ENCODE assay signal across 12 cellular contexts in the genomic region with DNA sequence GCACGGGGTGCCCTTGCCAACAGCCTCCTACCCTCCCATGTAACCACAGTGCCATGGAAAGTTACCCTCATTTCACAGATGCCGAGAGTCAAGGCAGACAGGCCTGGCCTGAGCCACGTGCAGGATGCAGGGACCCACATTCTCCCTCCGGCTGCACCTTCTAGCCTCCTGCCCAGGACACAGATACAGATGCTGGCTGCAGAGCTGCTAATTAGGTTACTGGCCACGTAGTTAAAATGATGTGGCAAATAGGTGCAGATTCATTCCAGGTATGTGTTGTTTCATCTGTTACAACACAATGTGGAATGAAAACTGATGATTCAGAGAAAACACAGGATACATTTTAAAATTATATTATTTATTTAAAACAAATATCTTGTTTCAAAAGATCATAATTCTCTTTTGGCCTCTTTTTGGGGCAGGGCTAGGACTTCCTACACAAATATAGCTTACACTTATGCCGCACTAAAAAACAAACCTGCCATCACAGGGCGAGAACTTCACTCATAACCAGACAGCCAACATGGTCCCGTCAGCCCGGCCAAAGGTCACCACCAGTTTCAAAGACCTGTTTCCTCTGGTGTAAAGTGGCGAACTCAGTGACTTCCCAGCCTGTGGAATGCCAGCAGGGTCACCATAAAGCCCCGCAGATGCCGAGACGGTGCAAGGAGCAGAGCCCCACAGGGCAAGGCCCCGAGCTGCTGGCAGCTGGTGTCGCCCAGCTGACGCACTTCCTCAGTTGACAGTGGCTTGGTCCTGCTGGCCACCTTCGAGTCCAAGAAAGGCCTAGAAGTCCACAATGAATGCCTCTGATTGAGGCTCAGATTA.
DNase-seq lines count a peak whose midpoint lies in the region; ATAC-seq and TF ChIP-seq lines count a peak whose summit lies in the region.
"Had no signal": no experiment of that assay in that cellular context is flagged by ENCODE, and none has a peak within 500 bp of the region (broad histone marks: within the 10 kb centered on the region; RNA-seq: fewer than 3 reads in every experiment).

No MANE protein-coding gene starts in this region.

- TF ChIP-seq CTCF in Peyer's patch (IDR thresholded peaks at IDR 0.05) = no peak
- no peak for TF ChIP-seq CTCF in endodermal cell (conservative IDR thresholded peaks at IDR 0.05)
- TF ChIP-seq CTCF in osteocyte (IDR thresholded peaks at IDR 0.05) = no peak

- H3K4me3 ChIP-seq in Peyer's patch = no peak overlapping the region
- H3K4me3 ChIP-seq in endodermal cell (ENCODE audit: low read length) = no peak overlapping the region

- peak overlapping the region; percentile 38 for H3K27ac Mint-ChIP-seq in endodermal cell
- H3K27ac Mint-ChIP-seq in osteocyte (ENCODE audit: unreplicated experiment) = peak overlapping the region; percentile 63
- no peak overlapping the region for H3K27ac Mint-ChIP-seq in activated T-cell treated with anti-CD3 and anti-CD28 coated beads, Interleukin-2, amount 50 U/mL, for 72 hours
- H3K27ac Mint-ChIP-seq: activated T-helper 2 cell treated with anti-CD3 and anti-CD28 coated beads, Interferon-gamma antibody, Interleukin-2, Interleukin-4, amounts not matched to agents 10 μg/mL and 5 μg/mL and 100 μg/mL, durations not matched to agents 14 hours and 24 hours and 36 hours; stimulated activated effector memory CD8-positive, alpha-beta T cell treated with anti-CD3 and anti-CD28 coated beads, Interleukin-12 subunit alpha, Interleukin-12 subunit beta, amount 100 ng/mL, for 72 hours had no signal

- H3K4me1 ChIP-seq in Peyer's patch = peaks cover 16 to 94% (median 31%) of the 10 kb centered on the region in 4 donors
- H3K4me1 ChIP-seq in endodermal cell (ENCODE audit: control insufficient read depth, insufficient read depth, low read length) = peaks cover 4% of the 10 kb centered on the region

- no peak overlapping the region for H3K4me3 Mint-ChIP-seq in endodermal cell
- no peak overlapping the region for H3K4me3 Mint-ChIP-seq in osteocyte (ENCODE audit: unreplicated experiment)
- H3K4me3 Mint-ChIP-seq in activated T-cell treated with anti-CD3 and anti-CD28 coated beads, Interleukin-2, amount 50 U/mL, for 72 hours = no peak overlapping the region
- H3K4me3 Mint-ChIP-seq: CD8-positive, alpha-beta memory T cell; stimulated activated effector memory CD8-positive, alpha-beta T cell treated with anti-CD3 and anti-CD28 coated beads, Interleukin-12 subunit alpha, Interleukin-12 subunit beta, amount 100 ng/mL, for 72 hours had no signal

- H3K9me3 Mint-ChIP-seq in endodermal cell = no peaks in the 10 kb centered on the region
- H3K9me3 Mint-ChIP-seq in osteocyte (ENCODE audit: unreplicated experiment) = no peaks in the 10 kb centered on the region
- no peaks in the 10 kb centered on the region for H3K9me3 Mint-ChIP-seq in activated T-cell treated with anti-CD3 and anti-CD28 coated beads, Interleukin-2, amount 50 U/mL, for 72 hours
- H3K9me3 Mint-ChIP-seq: activated T-helper 2 cell treated with anti-CD3 and anti-CD28 coated beads, Interferon-gamma antibody, Interleukin-2, Interleukin-4, amounts not matched to agents 10 μg/mL and 5 μg/mL and 100 μg/mL, durations not matched to agents 14 hours and 24 hours and 36 hours; stimulated activated effector memory CD8-positive, alpha-beta T cell treated with anti-CD3 and anti-CD28 coated beads, Interleukin-12 subunit alpha, Interleukin-12 subunit beta, amount 100 ng/mL, for 72 hours had no signal

- H3K36me3 ChIP-seq in Peyer's patch (no peaks in the 10 kb centered on the region), endodermal cell (ENCODE audit: control insufficient read depth, insufficient read depth, low read length) (no peaks in the 10 kb centered on the region)

- H3K27me3 ChIP-seq in Peyer's patch (no peaks in the 10 kb centered on the region), endodermal cell (ENCODE audit: control insufficient read depth, insufficient read depth, low read length, poor library complexity, severe bottlenecking) (no peaks in the 10 kb centered on the region)

- H3K27ac ChIP-seq in Peyer's patch (peak overlapping the region; percentile 58 to 81 (median 70)), endodermal cell (ENCODE audit: low read depth, low read length) (no peak overlapping the region)

- H3K27me3 Mint-ChIP-seq in endodermal cell (ENCODE audit: insufficient read depth) (no peaks in the 10 kb centered on the region), osteocyte (ENCODE audit: unreplicated experiment) (no peaks in the 10 kb centered on the region)
- H3K27me3 Mint-ChIP-seq in activated T-cell treated with anti-CD3 and anti-CD28 coated beads, Interleukin-2, amount 50 U/mL, for 72 hours (ENCODE audit: low read depth) = peaks cover 22% of the 10 kb centered on the region
- H3K27me3 Mint-ChIP-seq: CD8-positive, alpha-beta memory T cell had no signal

- 87 to 93% methylated on average over 7 to 17 of the region's 17 CpGs for WGBS in endodermal cell (ENCODE audit: insufficient coverage in 1 of 2, insufficient read length in 1 of 2), 2 experiments

- H3K9me3 ChIP-seq in Peyer's patch = no peaks in the 10 kb centered on the region
- H3K9me3 ChIP-seq in endodermal cell (ENCODE audit: control insufficient read depth, low read length) = no peaks in the 10 kb centered on the region

- no peak overlapping the region for H3K9ac ChIP-seq in endodermal cell (ENCODE audit: extremely low read depth, low read length, poor library complexity, severe bottlenecking)

- peak in 2 of 3 donors; percentile 86 to 88 for DNase-seq in Peyer's patch
- no peak for DNase-seq in endodermal cell
- no peak for DNase-seq in osteocyte (ENCODE audit: extremely low spot score, unreplicated experiment)
- no peak for DNase-seq in activated T-cell treated with anti-CD3 and anti-CD28 coated beads, Interleukin-2, amount 50 U/mL, for 72 hours
- no peak for DNase-seq in NOMO-1 treated with DMSO at 0.1 percent for 48 hours (lab: John Stamatoyannopoulos, UW; ENCODE audit: unreplicated experiment)
- no peak for DNase-seq in NCI-H1436 (lab: John Stamatoyannopoulos, UW)
- DNase-seq: activated CD4-positive, alpha-beta T cell treated with anti-CD3 and anti-CD28 coated beads, Interleukin-2, amount 50 U/mL, for 4 hours; CD8-positive, alpha-beta memory T cell; stimulated activated CD4-positive, alpha-beta T cell treated with anti-CD3 and anti-CD28 coated beads, Interleukin-4, amount 100 ng/mL, for 1 hour had no signal

- TF ChIP-seq POLR2A in Peyer's patch (IDR thresholded peaks at IDR 0.05) = no peak

- peaks cover 3% of the 10 kb centered on the region for H3K36me3 Mint-ChIP-seq in endodermal cell (ENCODE audit: low read depth)
- peaks cover 7% of the 10 kb centered on the region for H3K36me3 Mint-ChIP-seq in osteocyte (ENCODE audit: unreplicated experiment)
- H3K36me3 Mint-ChIP-seq in activated T-cell treated with anti-CD3 and anti-CD28 coated beads, Interleukin-2, amount 50 U/mL, for 72 hours (ENCODE audit: insufficient read depth in 2 of 2) = no peaks in the 10 kb centered on the region
- H3K36me3 Mint-ChIP-seq: CD8-positive, alpha-beta memory T cell; stimulated activated effector memory CD8-positive, alpha-beta T cell treated with anti-CD3 and anti-CD28 coated beads, Interleukin-12 subunit alpha, Interleukin-12 subunit beta, amount 100 ng/mL, for 72 hours had no signal

- ATAC-seq in activated T-cell treated with anti-CD3 and anti-CD28 coated beads, Interleukin-2, amount 50 U/mL, for 72 hours (replicated peaks in 1 of 2) = no peak
- no peak for ATAC-seq in GM18517 (IDR thresholded peaks at IDR 0.05; ENCODE audit: unreplicated experiment)
- ATAC-seq: stimulated activated effector memory CD8-positive, alpha-beta T cell treated with anti-CD3 and anti-CD28 coated beads, Interleukin-12 subunit alpha, Interleukin-12 subunit beta, amount 100 ng/mL, for 72 hours had no signal

- peaks cover 50% of the 10 kb centered on the region for H3K4me1 Mint-ChIP-seq in endodermal cell
- H3K4me1 Mint-ChIP-seq in osteocyte (ENCODE audit: unreplicated experiment) = peaks cover 90% of the 10 kb centered on the region
- peaks cover 19% of the 10 kb centered on the region for H3K4me1 Mint-ChIP-seq in activated T-cell treated with anti-CD3 and anti-CD28 coated beads, Interleukin-2, amount 50 U/mL, for 72 hours (ENCODE audit: low read depth)
- H3K4me1 Mint-ChIP-seq: CD8-positive, alpha-beta memory T cell; stimulated activated effector memory CD8-positive, alpha-beta T cell treated with anti-CD3 and anti-CD28 coated beads, Interleukin-12 subunit alpha, Interleukin-12 subunit beta, amount 100 ng/mL, for 72 hours had no signal

Comparison
In these comparisons a context has a peak if more than half of its experiments do, and no peak if none do; other contexts are left out.
1. DNase-seq: peak in Peyer's patch (2 of 3); none in endodermal cell (single experiment), osteocyte (single experiment), activated T-cell treated with anti-CD3 and anti-CD28 coated beads, Interleukin-2, amount 50 U/mL, for 72 hours (0 of 2), NOMO-1 treated with DMSO at 0.1 percent for 48 hours (single experiment) and NCI-H1436 (single experiment).